ENCODE assay signal across 23 cellular contexts in the genomic region with DNA sequence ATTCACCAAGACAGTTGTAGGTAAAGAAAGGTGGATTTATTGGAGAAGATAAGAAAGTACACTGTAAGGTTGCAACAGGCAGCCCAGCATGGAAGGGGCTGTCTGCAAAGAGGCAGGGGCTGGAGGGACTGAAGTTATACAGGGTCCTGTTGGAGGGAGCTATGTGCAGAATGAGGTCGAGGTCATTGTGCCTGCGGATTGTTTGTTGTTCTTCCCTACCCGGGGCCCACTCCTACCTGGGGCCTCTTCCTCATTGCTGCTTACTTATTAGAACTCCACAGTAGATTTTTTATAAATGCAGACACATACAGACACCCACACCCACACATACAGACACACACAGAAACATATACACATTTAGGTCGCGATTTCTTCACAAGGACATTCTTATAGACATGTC.
DNase-seq lines count a peak whose midpoint lies in the region; ATAC-seq, FAIRE-seq and TF ChIP-seq lines count a peak whose summit lies in the region.
"Had no signal": no experiment of that assay in that cellular context is flagged by ENCODE, and none has a peak within 500 bp of the region (broad histone marks: within the 10 kb centered on the region; RNA-seq: fewer than 3 reads in every experiment).

No MANE protein-coding gene starts in this region.

- intact Hi-C loops in HepG2 (cut with micrococcal nuclease; ENCODE audit: unreplicated experiment) = no loop called here
- intact Hi-C loops in mucosa of descending colon (cut with DNase I, micrococcal nuclease) = no loop called here

- no peaks in the 10 kb centered on the region for H3K79me2 ChIP-seq in hepatocyte
- no peaks in the 10 kb centered on the region for H3K79me2 ChIP-seq in HepG2 (ENCODE audit: insufficient read depth, low read length)

- peak; percentile 92 for ATAC-seq in HepG2
- ATAC-seq in GM18517 (IDR thresholded peaks at IDR 0.05; ENCODE audit: unreplicated experiment) = no peak
- ATAC-seq in mucosa of descending colon = no peak
- no peak for ATAC-seq in GM21423 (IDR thresholded peaks at IDR 0.05; ENCODE audit: unreplicated experiment)
- ATAC-seq: CD8-positive, alpha-beta T cell had no signal

- TF ChIP-seq CTCF in hepatocyte (IDR thresholded peaks at IDR 0.05; ENCODE audit: poor library complexity) (no peak), HepG2 (CRISPR knock-in tag; IDR thresholded peaks at IDR 0.05) (no peak), mucosa of descending colon (IDR thresholded peaks at IDR 0.05) (no peak)

- TF ChIP-seq POLR2A in HepG2 (IDR thresholded peaks at IDR 0.05; ENCODE audit: insufficient read depth in 1 of 2, low read depth in 2 of 2, low read length in 2 of 2) = no peak

- H3K9me3 ChIP-seq in hepatocyte (ENCODE audit: low read depth) = no peaks in the 10 kb centered on the region
- peaks cover 8% of the 10 kb centered on the region for H3K9me3 ChIP-seq in HepG2 (ENCODE audit: low read length)
- no peaks in the 10 kb centered on the region for H3K9me3 ChIP-seq in mucosa of descending colon

- CTCF ChIA-PET in HepG2 (lab: Yijun Ruan, JAX; ENCODE audit: low intra/inter-chr PET ratio, low total read pairs) = no interaction called here

- no peaks in the 10 kb centered on the region for H3K36me3 ChIP-seq in hepatocyte (replicated peaks; ENCODE audit: insufficient read depth, low read depth)
- H3K36me3 ChIP-seq in HepG2 (replicated peaks in 1 of 2; ENCODE audit: control insufficient read depth in 1 of 2, insufficient read depth in 2 of 2, low read length in 2 of 2) = no peaks in the 10 kb centered on the region
- H3K36me3 ChIP-seq in mucosa of descending colon (ENCODE audit: low read depth) = no peaks in the 10 kb centered on the region
- H3K36me3 ChIP-seq: BLaER1 had no signal

- FAIRE-seq in HepG2 (lab: Jason Lieb, UNC) = peak; percentile 18
- FAIRE-seq: A204.1, G401.6, GM12892, H1 had no signal

- WGBS in hepatocyte (ENCODE audit: low lambda C conversion rate, missing lambda C conversion rate) = 55% methylated on average over 5 of the region's 5 CpGs
- WGBS in HepG2 (ENCODE audit: low lambda C conversion rate) = 34% methylated on average over 5 of the region's 5 CpGs

- H2AFZ ChIP-seq in hepatocyte = no peak overlapping the region
- H2AFZ ChIP-seq in HepG2 (ENCODE audit: low read length) = no peak overlapping the region
- H2AFZ ChIP-seq: GM23248 had no signal

- no peak overlapping the region for H3K9ac ChIP-seq in HepG2 (ENCODE audit: insufficient read depth, low read depth, low read length)
- H3K9ac ChIP-seq: BLaER1, GM23248 had no signal

- no peaks in the 10 kb centered on the region for H4K20me1 ChIP-seq in hepatocyte (ENCODE audit: insufficient read depth, poor library complexity, severe bottlenecking)
- H4K20me1 ChIP-seq in HepG2 (ENCODE audit: insufficient read depth, low read length) = no peaks in the 10 kb centered on the region
- H4K20me1 ChIP-seq: BLaER1 had no signal

- H3K9me2 ChIP-seq in hepatocyte (replicated peaks; ENCODE audit: insufficient read depth) = no peaks in the 10 kb centered on the region

- no peak for TF ChIP-seq RAD21 in HepG2 (CRISPR knock-in tag; IDR thresholded peaks at IDR 0.05)

- in situ Hi-C loops in HepG2 (cut with HindIII; ENCODE audit: extremely low pct_ligation_motif_present, low pct_unique_long_range_greater_than_20kb) = no loop called here

- H3K4me2 ChIP-seq in hepatocyte = peak overlapping the region; percentile 3
- H3K4me2 ChIP-seq in HepG2 (ENCODE audit: low read depth, low read length) = no peak overlapping the region
- H3K4me2 ChIP-seq: BLaER1 had no signal

- POLR2A ChIA-PET in HepG2 (lab: Yijun Ruan, JAX) = no interaction called here

- no peak overlapping the region for H3K4me3 ChIP-seq in hepatocyte
- no peak overlapping the region for H3K4me3 ChIP-seq in HepG2 (replicated peaks in 1 of 3; ENCODE audit: insufficient read depth in 1 of 3, low read depth in 2 of 3, low read length in 3 of 3)
- H3K4me3 ChIP-seq in mucosa of descending colon = no peak overlapping the region
- H3K4me3 ChIP-seq: BLaER1, GM23248 had no signal

- TF ChIP-seq EP300 in HepG2 (IDR thresholded peaks at IDR 0.05; ENCODE audit: low read depth in 2 of 2, low read length in 2 of 2) = no peak
- no peak for TF ChIP-seq EP300 in HepG2 (CRISPR knock-in tag; IDR thresholded peaks at IDR 0.05; ENCODE audit: borderline replicate concordance)

- H3K4me1 ChIP-seq in hepatocyte (ENCODE audit: insufficient read depth) (no peaks in the 10 kb centered on the region), HepG2 (ENCODE audit: insufficient read depth, low read length) (peaks cover 8% of the 10 kb centered on the region), mucosa of descending colon (ENCODE audit: low read depth) (no peaks in the 10 kb centered on the region)
- H3K4me1 ChIP-seq: BLaER1, Caco-2 had no signal

- H3K27me3 ChIP-seq in hepatocyte = no peaks in the 10 kb centered on the region
- peaks cover 0 to 6% of the 10 kb centered on the region in 2 experiments; a peak in 2 of 5 replicates for H3K27me3 ChIP-seq in HepG2 (ENCODE audit: control insufficient read depth in 1 of 2, insufficient read depth in 2 of 2, low read length in 2 of 2)
- H3K27me3 ChIP-seq: BLaER1 had no signal

- peak; percentile 38 for DNase-seq in activated CD8-positive, alpha-beta memory T cell treated with anti-CD3 and anti-CD28 coated beads for 24 hours
- DNase-seq in activated CD8-positive, alpha-beta memory T cell treated with anti-CD3 and anti-CD28 coated beads, Interleukin-2, amount 50 U/mL, for 48 hours = no peak
- DNase-seq in hepatocyte (ENCODE audit: low spot score) (peak; percentile 8), HepG2 (ENCODE audit: low spot score) (peak; percentile 7), hypothalamus (lab: John Stamatoyannopoulos, UW) (no peak), mucosa of descending colon (no peak)
- DNase-seq: Caco-2; CD4-positive, CD25-positive, alpha-beta regulatory T cell; CD8-positive, alpha-beta T cell; DMS153; DND-41; GM23248; H7; HCEC 1CT had no signal

- no peak overlapping the region for H3K27ac ChIP-seq in hepatocyte
- no peak overlapping the region for H3K27ac ChIP-seq in HepG2 (ENCODE audit: extremely low read length, insufficient read depth, low read length)
- H3K27ac ChIP-seq: 22Rv1, BLaER1, C4-2B, GM23248 had no signal

- no TSS peak for BruUV-seq in HepG2 (replicated peaks; lab: Mats Ljungman, UMichigan)

TF ChIP-seq in HepG2, 621 proteins besides CTCF, POLR2A, EP300 and RAD21:
- TF ChIP-seq, protein P1, sequence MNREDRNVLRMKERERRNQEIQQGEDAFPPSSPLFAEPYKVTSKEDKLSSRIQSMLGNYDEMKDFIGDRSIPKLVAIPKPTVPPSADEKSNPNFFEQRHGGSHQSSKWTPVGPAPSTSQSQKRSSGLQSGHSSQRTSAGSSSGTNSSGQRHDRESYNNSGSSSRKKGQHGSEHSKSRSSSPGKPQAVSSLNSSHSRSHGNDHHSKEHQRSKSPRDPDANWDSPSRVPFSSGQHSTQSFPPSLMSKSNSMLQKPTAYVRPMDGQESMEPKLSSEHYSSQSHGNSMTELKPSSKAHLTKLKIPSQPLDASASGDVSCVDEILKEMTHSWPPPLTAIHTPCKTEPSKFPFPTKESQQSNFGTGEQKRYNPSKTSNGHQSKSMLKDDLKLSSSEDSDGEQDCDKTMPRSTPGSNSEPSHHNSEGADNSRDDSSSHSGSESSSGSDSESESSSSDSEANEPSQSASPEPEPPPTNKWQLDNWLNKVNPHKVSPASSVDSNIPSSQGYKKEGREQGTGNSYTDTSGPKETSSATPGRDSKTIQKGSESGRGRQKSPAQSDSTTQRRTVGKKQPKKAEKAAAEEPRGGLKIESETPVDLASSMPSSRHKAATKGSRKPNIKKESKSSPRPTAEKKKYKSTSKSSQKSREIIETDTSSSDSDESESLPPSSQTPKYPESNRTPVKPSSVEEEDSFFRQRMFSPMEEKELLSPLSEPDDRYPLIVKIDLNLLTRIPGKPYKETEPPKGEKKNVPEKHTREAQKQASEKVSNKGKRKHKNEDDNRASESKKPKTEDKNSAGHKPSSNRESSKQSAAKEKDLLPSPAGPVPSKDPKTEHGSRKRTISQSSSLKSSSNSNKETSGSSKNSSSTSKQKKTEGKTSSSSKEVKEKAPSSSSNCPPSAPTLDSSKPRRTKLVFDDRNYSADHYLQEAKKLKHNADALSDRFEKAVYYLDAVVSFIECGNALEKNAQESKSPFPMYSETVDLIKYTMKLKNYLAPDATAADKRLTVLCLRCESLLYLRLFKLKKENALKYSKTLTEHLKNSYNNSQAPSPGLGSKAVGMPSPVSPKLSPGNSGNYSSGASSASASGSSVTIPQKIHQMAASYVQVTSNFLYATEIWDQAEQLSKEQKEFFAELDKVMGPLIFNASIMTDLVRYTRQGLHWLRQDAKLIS (CRISPR knock-in tag; IDR thresholded peaks at IDR 0.05) = no peak
- TF ChIP-seq REPIN1 (CRISPR knock-in tag; IDR thresholded peaks at IDR 0.05; ENCODE audit: borderline replicate concordance, low read depth) (0 out of 2 replicates have a peak, but pooled peaks have one; percentile 24), ZNF12 (CRISPR knock-in tag; IDR thresholded peaks at IDR 0.05) (0 out of 2 replicates have a peak, but pooled peaks have one; percentile 50)
- TF ChIP-seq, protein P2, sequence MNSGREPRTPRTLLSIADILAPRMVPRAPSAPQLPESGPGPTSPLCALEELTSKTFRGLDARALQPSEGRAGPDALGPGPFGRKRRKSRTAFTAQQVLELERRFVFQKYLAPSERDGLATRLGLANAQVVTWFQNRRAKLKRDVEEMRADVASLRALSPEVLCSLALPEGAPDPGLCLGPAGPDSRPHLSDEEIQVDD (CRISPR knock-in tag; IDR thresholded peaks at IDR 0.05; ENCODE audit: borderline replicate concordance) = no peak
- TF ChIP-seq, protein P3, sequence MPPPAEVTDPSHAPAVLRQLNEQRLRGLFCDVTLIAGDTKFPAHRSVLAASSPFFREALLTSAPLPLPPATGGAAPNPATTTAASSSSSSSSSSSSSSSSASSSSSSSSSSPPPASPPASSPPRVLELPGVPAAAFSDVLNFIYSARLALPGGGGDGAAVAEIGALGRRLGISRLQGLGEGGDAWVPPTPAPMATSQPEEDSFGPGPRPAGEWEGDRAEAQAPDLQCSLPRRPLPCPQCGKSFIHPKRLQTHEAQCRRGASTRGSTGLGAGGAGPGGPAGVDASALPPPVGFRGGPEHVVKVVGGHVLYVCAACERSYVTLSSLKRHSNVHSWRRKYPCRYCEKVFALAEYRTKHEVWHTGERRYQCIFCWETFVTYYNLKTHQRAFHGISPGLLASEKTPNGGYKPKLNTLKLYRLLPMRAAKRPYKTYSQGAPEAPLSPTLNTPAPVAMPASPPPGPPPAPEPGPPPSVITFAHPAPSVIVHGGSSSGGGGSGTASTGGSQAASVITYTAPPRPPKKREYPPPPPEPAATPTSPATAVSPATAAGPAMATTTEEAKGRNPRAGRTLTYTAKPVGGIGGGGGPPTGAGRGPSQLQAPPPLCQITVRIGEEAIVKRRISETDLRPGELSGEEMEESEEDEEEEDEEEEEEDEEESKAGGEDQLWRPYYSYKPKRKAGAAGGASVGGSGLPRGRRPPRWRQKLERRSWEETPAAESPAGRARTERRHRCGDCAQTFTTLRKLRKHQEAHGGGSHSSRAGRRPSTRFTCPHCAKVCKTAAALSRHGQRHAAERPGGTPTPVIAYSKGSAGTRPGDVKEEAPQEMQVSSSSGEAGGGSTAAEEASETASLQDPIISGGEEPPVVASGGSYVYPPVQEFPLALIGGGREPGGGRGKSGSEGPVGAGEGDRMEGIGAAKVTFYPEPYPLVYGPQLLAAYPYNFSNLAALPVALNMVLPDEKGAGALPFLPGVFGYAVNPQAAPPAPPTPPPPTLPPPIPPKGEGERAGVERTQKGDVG (CRISPR knock-in tag; IDR thresholded peaks at IDR 0.05; ENCODE audit: borderline replicate concordance) = no peak

Comparison
In these comparisons a context has a peak if more than half of its experiments do, and no peak if none do; other contexts are left out.
1. DNase-seq: peak in activated CD8-positive, alpha-beta memory T cell treated with anti-CD3 and anti-CD28 coated beads for 24 hours (single experiment), hepatocyte (single experiment) and HepG2 (single experiment); none in activated CD8-positive, alpha-beta memory T cell treated with anti-CD3 and anti-CD28 coated beads, Interleukin-2, amount 50 U/mL, for 48 hours (single experiment), hypothalamus (0 of 51) and mucosa of descending colon (0 of 3).